32 cellular contexts compared by ENCODE assay signal in the genomic region with DNA sequence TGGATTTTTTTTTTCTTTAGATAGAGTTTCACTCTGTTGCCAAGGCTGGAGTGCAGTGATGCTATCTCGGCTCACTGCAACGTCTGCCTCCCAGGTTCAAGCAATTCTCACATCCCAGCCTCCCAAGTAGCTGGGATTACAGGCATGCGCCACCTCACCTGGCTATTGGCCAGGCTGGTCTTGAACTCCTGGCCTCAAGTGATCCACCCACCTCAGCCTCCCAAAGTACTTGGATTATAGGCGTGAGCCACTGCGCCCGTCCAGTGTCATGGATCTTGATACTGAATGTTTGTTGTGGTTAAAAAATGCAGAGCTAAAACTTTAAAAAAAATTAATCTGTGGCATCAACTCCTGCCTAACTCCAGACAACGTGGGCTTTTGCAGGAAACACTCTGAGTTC.
"Had no signal": no experiment of that assay in that cellular context is flagged by ENCODE, and none has a peak within 500 bp of the region (broad histone marks: within the 10 kb centered on the region; RNA-seq: fewer than 3 reads in every experiment).

No MANE protein-coding gene starts in this region.

- H3K27ac Mint-ChIP-seq: activated CD4-positive, alpha-beta memory T cell treated with anti-CD3 and anti-CD28 coated beads for 36 hours; activated CD4-positive, alpha-beta T cell treated with anti-CD3 and anti-CD28 coated beads for 36 hours; activated CD4-positive, alpha-beta T cell treated with anti-CD3 and anti-CD28 coated beads, Interleukin-2, amount 10 ng/mL, durations not matched to agents 24 days and 14 days; activated CD8-positive, alpha-beta memory T cell treated with anti-CD3 and anti-CD28 coated beads, Interleukin-2, amount 10 ng/mL, durations not matched to agents 7 days and 5 days; activated CD8-positive, alpha-beta T cell treated with anti-CD3 and anti-CD28 coated beads, Interleukin-2, amount 10 ng/mL, durations not matched to agents 7 days and 5 days; activated naive CD4-positive, alpha-beta T cell treated with anti-CD3 and anti-CD28 coated beads for 36 hours; activated naive CD4-positive, alpha-beta T cell treated with anti-CD3 and anti-CD28 coated beads, Interleukin-2, amount 50 U/mL, for 24 hours; activated naive CD8-positive, alpha-beta T cell treated with anti-CD3 and anti-CD28 coated beads for 36 hours; activated naive CD8-positive, alpha-beta T cell treated with anti-CD3 and anti-CD28 coated beads, Interleukin-2, amount 50 U/mL, for 24 hours; activated T-helper 1 cell treated with anti-CD3 and anti-CD28 coated beads, Interleukin-12 subunit alpha, Interleukin-12 subunit beta, Interleukin-2, Interleukin-4 antibody, amounts not matched to agents 30 ng/mL and 10 ng/mL and 1 ng/mL, durations not matched to agents 14 hours and 24 hours and 36 hours; activated T-helper 2 cell treated with anti-CD3 and anti-CD28 coated beads, Interferon-gamma antibody, Interleukin-2, Interleukin-4, amounts not matched to agents 10 μg/mL and 5 μg/mL and 100 μg/mL, durations not matched to agents 14 hours and 24 hours and 36 hours; effector memory CD8-positive, alpha-beta T cell had no signal

- H3K27ac ChIP-seq: adrenal gland, body of pancreas, esophagus muscularis mucosa, gastroesophageal sphincter, heart right ventricle had no signal

- H3K4me1 ChIP-seq: adrenal gland, body of pancreas, esophagus muscularis mucosa, gastroesophageal sphincter, heart right ventricle had no signal

- H3K9me3 ChIP-seq: adrenal gland, body of pancreas, esophagus muscularis mucosa, gastroesophageal sphincter, heart right ventricle had no signal

- H3K4me3 Mint-ChIP-seq: activated CD4-positive, alpha-beta memory T cell treated with anti-CD3 and anti-CD28 coated beads for 36 hours; activated CD4-positive, alpha-beta T cell treated with anti-CD3 and anti-CD28 coated beads for 36 hours; activated CD4-positive, alpha-beta T cell treated with anti-CD3 and anti-CD28 coated beads, Interleukin-2, amount 10 ng/mL, durations not matched to agents 24 days and 14 days; activated CD8-positive, alpha-beta memory T cell treated with anti-CD3 and anti-CD28 coated beads, Interleukin-2, amount 10 ng/mL, durations not matched to agents 7 days and 5 days; activated CD8-positive, alpha-beta T cell treated with anti-CD3 and anti-CD28 coated beads, Interleukin-2, amount 10 ng/mL, durations not matched to agents 7 days and 5 days; activated naive CD4-positive, alpha-beta T cell treated with anti-CD3 and anti-CD28 coated beads for 36 hours; activated naive CD4-positive, alpha-beta T cell treated with anti-CD3 and anti-CD28 coated beads, Interleukin-2, amount 50 U/mL, for 24 hours; activated naive CD8-positive, alpha-beta T cell treated with anti-CD3 and anti-CD28 coated beads for 36 hours; activated naive CD8-positive, alpha-beta T cell treated with anti-CD3 and anti-CD28 coated beads, Interleukin-2, amount 50 U/mL, for 24 hours; activated T-helper 1 cell treated with anti-CD3 and anti-CD28 coated beads, Interleukin-12 subunit alpha, Interleukin-12 subunit beta, Interleukin-2, Interleukin-4 antibody, amounts not matched to agents 30 ng/mL and 10 ng/mL and 1 ng/mL, durations not matched to agents 14 hours and 24 hours and 36 hours; effector memory CD8-positive, alpha-beta T cell had no signal

- H3K9me3 Mint-ChIP-seq: activated CD4-positive, alpha-beta memory T cell treated with anti-CD3 and anti-CD28 coated beads for 36 hours; activated CD4-positive, alpha-beta T cell treated with anti-CD3 and anti-CD28 coated beads, Interleukin-2, amount 10 ng/mL, durations not matched to agents 24 days and 14 days; activated naive CD4-positive, alpha-beta T cell treated with anti-CD3 and anti-CD28 coated beads for 36 hours; activated naive CD4-positive, alpha-beta T cell treated with anti-CD3 and anti-CD28 coated beads, Interleukin-2, amount 50 U/mL, for 24 hours; activated naive CD8-positive, alpha-beta T cell treated with anti-CD3 and anti-CD28 coated beads for 36 hours; activated naive CD8-positive, alpha-beta T cell treated with anti-CD3 and anti-CD28 coated beads, Interleukin-2, amount 50 U/mL, for 24 hours; activated T-helper 1 cell treated with anti-CD3 and anti-CD28 coated beads, Interleukin-12 subunit alpha, Interleukin-12 subunit beta, Interleukin-2, Interleukin-4 antibody, amounts not matched to agents 30 ng/mL and 10 ng/mL and 1 ng/mL, durations not matched to agents 14 hours and 24 hours and 36 hours; activated T-helper 2 cell treated with anti-CD3 and anti-CD28 coated beads, Interferon-gamma antibody, Interleukin-2, Interleukin-4, amounts not matched to agents 10 μg/mL and 5 μg/mL and 100 μg/mL, durations not matched to agents 14 hours and 24 hours and 36 hours; effector memory CD8-positive, alpha-beta T cell had no signal

- H3K4me1 Mint-ChIP-seq: activated CD4-positive, alpha-beta T cell treated with anti-CD3 and anti-CD28 coated beads for 36 hours; activated CD4-positive, alpha-beta T cell treated with anti-CD3 and anti-CD28 coated beads, Interleukin-2, amount 10 ng/mL, durations not matched to agents 24 days and 14 days; activated CD8-positive, alpha-beta memory T cell treated with anti-CD3 and anti-CD28 coated beads, Interleukin-2, amount 10 ng/mL, durations not matched to agents 7 days and 5 days; activated naive CD4-positive, alpha-beta T cell treated with anti-CD3 and anti-CD28 coated beads, Interleukin-2, amount 50 U/mL, for 24 hours; activated naive CD8-positive, alpha-beta T cell treated with anti-CD3 and anti-CD28 coated beads for 36 hours; activated naive CD8-positive, alpha-beta T cell treated with anti-CD3 and anti-CD28 coated beads, Interleukin-2, amount 50 U/mL, for 24 hours had no signal

- ATAC-seq: activated CD4-positive, alpha-beta T cell treated with anti-CD3 and anti-CD28 coated beads for 36 hours; activated CD8-positive, alpha-beta memory T cell treated with anti-CD3 and anti-CD28 coated beads, Interleukin-2, amount 10 ng/mL, durations not matched to agents 7 days and 5 days; activated CD8-positive, alpha-beta T cell treated with anti-CD3 and anti-CD28 coated beads, Interleukin-2, amount 10 ng/mL, durations not matched to agents 7 days and 5 days; activated naive CD8-positive, alpha-beta T cell treated with anti-CD3 and anti-CD28 coated beads, Interleukin-2, amount 50 U/mL, for 24 hours; body of pancreas; effector memory CD8-positive, alpha-beta T cell; gastroesophageal sphincter; heart right ventricle had no signal

- H3K36me3 ChIP-seq: adrenal gland, esophagus muscularis mucosa, gastroesophageal sphincter, heart right ventricle had no signal

- H3K27me3 ChIP-seq: adrenal gland, body of pancreas had no signal

- H3K36me3 Mint-ChIP-seq: activated CD4-positive, alpha-beta memory T cell treated with anti-CD3 and anti-CD28 coated beads for 36 hours; activated CD8-positive, alpha-beta memory T cell treated with anti-CD3 and anti-CD28 coated beads, Interleukin-2, amount 10 ng/mL, durations not matched to agents 7 days and 5 days; activated naive CD4-positive, alpha-beta T cell treated with anti-CD3 and anti-CD28 coated beads, Interleukin-2, amount 50 U/mL, for 24 hours; activated naive CD8-positive, alpha-beta T cell treated with anti-CD3 and anti-CD28 coated beads for 36 hours had no signal

- DNase-seq: activated CD4-positive, alpha-beta memory T cell treated with anti-CD3 and anti-CD28 coated beads for 36 hours; activated CD4-positive, alpha-beta T cell treated with anti-CD3 and anti-CD28 coated beads for 36 hours; activated CD4-positive, alpha-beta T cell treated with anti-CD3 and anti-CD28 coated beads, Interleukin-2, amount 10 ng/mL, durations not matched to agents 24 days and 14 days; activated CD4-positive, CD25-positive, alpha-beta regulatory T cell; activated CD4-positive, CD25-positive, alpha-beta regulatory T cell treated with anti-CD3 and anti-CD28 coated beads, Interleukin-2, amount 50 U/mL, for 72 hours; activated CD8-positive, alpha-beta memory T cell treated with anti-CD3 and anti-CD28 coated beads, Interleukin-2, amount 10 ng/mL, durations not matched to agents 7 days and 5 days; activated CD8-positive, alpha-beta memory T cell treated with anti-CD3 and anti-CD28 coated beads, Interleukin-2, amount 50 U/mL, for 4 hours; activated CD8-positive, alpha-beta T cell treated with anti-CD3 and anti-CD28 coated beads, Interleukin-2, amount 10 ng/mL, durations not matched to agents 7 days and 5 days; activated effector memory CD4-positive, alpha-beta T cell treated with anti-CD3 and anti-CD28 coated beads, Interleukin-2, amount 50 U/mL, for 16 hours; activated naive CD4-positive, alpha-beta T cell treated with anti-CD3 and anti-CD28 coated beads for 36 hours; activated naive CD8-positive, alpha-beta T cell treated with anti-CD3 and anti-CD28 coated beads for 36 hours; activated naive CD8-positive, alpha-beta T cell treated with anti-CD3 and anti-CD28 coated beads, Interleukin-2, amount 50 U/mL, for 24 hours; activated T-cell treated with anti-CD3 and anti-CD28 coated beads, Interleukin-2, amount 50 U/mL, for 1 hour; activated T-cell treated with anti-CD3 and anti-CD28 coated beads, Interleukin-2, amount 50 U/mL, for 48 hours; adrenal gland; amygdala; aorta; body of pancreas; caudate nucleus; cortex of kidney; dermis blood vessel endothelial cell; effector CD4-positive, alpha-beta T cell; effector memory CD8-positive, alpha-beta T cell; erythroblast; foreskin melanocyte; heart right ventricle; T-helper 2 cell had no signal

- H3K4me3 ChIP-seq: adrenal gland, body of pancreas, esophagus muscularis mucosa, gastroesophageal sphincter, heart right ventricle had no signal
